1 cellular context compared by ENCODE assay signal in genomic region chr12:53625946-53626701, GRCh38.
TF ChIP-seq lines count a peak whose summit lies in the region.

Gene ATF7 (minus strand): TSS chr12:53626382. CDS start chr12:53601000, 25,382 bp downstream.

TF ChIP-seq in HepG2, 621 proteins besides CTCF, POLR2A, EP300 and RAD21 (continued from another document):
- TF ChIP-seq SKIL (CRISPR knock-in tag; IDR thresholded peaks at IDR 0.05; ENCODE audit: borderline replicate concordance) (no peak), ZNF749 (CRISPR knock-in tag; IDR thresholded peaks at IDR 0.05; ENCODE audit: borderline replicate concordance) (no peak; the same call in 1 of the 2 replicates), ZSCAN29 (CRISPR knock-in tag; conservative IDR thresholded peaks at IDR 0.05) (no peak), GTF3A (CRISPR knock-in tag; conservative IDR thresholded peaks at IDR 0.05) (0 out of 2 replicates have a peak, but pooled peaks have one; percentile 40)
